1 cellular context compared by ENCODE assay signal in the genomic region with DNA sequence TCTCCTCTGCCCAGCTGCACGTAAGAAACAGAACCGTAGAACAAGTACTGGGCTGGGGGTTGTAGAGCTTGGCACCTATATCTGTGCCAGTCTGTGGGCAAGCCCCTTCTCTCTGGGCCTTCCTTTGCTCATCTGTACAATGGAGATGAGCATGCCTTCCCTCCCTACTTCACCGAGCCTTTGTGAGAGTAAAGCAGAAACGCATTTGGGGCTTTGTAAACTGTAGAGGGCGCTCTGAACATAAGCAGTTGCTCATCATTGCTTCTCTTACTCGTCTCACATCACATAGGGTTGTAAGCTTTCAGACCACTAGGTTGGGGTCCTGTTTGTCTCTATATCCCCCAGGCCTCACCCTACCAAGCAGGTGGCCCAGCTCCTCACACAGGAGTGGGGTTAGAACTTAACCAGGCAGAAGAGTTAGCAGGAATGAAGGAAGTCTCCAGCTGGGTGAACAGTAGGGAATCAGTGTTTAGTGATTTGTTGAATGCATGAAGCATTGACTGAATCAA.
TF ChIP-seq lines count a peak whose summit lies in the region.

No MANE protein-coding gene starts in this region.

TF ChIP-seq in liver, 16 proteins besides CTCF, POLR2A, EP300 and RAD21 (continued from another document):
- TF ChIP-seq TAF1 (conservative IDR thresholded peaks at IDR 0.05) = no peak
